Comparison of ENCODE assay signal across 9 cellular contexts in genomic region chr14:76473381-76474263, GRCh38.
DNase-seq lines count a peak whose midpoint lies in the region; ATAC-seq and TF ChIP-seq lines count a peak whose summit lies in the region.
"Had no signal": no experiment of that assay in that cellular context is flagged by ENCODE, and none has a peak within 500 bp of the region (broad histone marks: within the 10 kb centered on the region; RNA-seq: fewer than 3 reads in every experiment).

No MANE protein-coding gene starts in this region.

- intact Hi-C loops in left ventricle myocardium inferior (cut with micrococcal nuclease), result no loop called here
- intact Hi-C loops in sigmoid colon (cut with DNase I), result loop anchor here (5.0 kb wide), 1 partner anchor 174 kb away; no protein-coding TSS in a partner anchor

- ATAC-seq in T-cell (replicated peaks in 1 of 4) (no peak), GM18498 (IDR thresholded peaks at IDR 0.05; ENCODE audit: unreplicated experiment) (no peak)
- ATAC-seq: K562 had no signal

- TF ChIP-seq CTCF in GM12865 (IDR thresholded peaks at IDR 0.05; ENCODE audit: insufficient read depth, low read depth, low read length, missing control alignments) (peak; percentile 15), left ventricle myocardium inferior (IDR thresholded peaks at IDR 0.05; ENCODE audit: borderline replicate concordance) (peak; percentile 38), sigmoid colon (IDR thresholded peaks at IDR 0.05) (peak in 1 of 4 experiments; percentile 32)

- H3K4me3 ChIP-seq in GM12865 (ENCODE audit: low read depth, low read length), result no peak overlapping the region
- peak overlapping the region; percentile 57 for H3K4me3 ChIP-seq in left ventricle myocardium inferior
- peak overlapping the region in 3 of 4 donors; percentile 28 to 39 (median 35) for H3K4me3 ChIP-seq in sigmoid colon
- H3K4me3 ChIP-seq: K562 had no signal

- no peak overlapping the region for H3K27ac Mint-ChIP-seq in T-cell

- H3K4me1 Mint-ChIP-seq in T-cell, result peaks cover 0 to 2% (median 0%) of the 10 kb centered on the region in 3 donors

- DNase-seq in GM12865 (ENCODE audit: low read depth), result peak; percentile 50
- peak; percentile 26 for DNase-seq in SHP77 treated with DMSO at 0.1 percent for 48 hours (lab: John Stamatoyannopoulos, UW)
- DNase-seq in left ventricle myocardium inferior, result peak; percentile 49
- DNase-seq in sigmoid colon, result no peak
- no peak for DNase-seq in T-cell
- DNase-seq in Ammon's horn (ENCODE audit: low spot score), result no peak
- DNase-seq in NCI-H128 (lab: John Stamatoyannopoulos, UW; ENCODE audit: unreplicated experiment), result no peak

- H3K27ac ChIP-seq in left ventricle myocardium inferior (replicated peaks) (peak overlapping the region; percentile 54), sigmoid colon (peak overlapping the region in 2 of 4 donors; percentile 26 to 32)

- H3K9me3 ChIP-seq in left ventricle myocardium inferior (replicated peaks) (no peaks in the 10 kb centered on the region), sigmoid colon (no peaks in the 10 kb centered on the region)

- H3K9me3 Mint-ChIP-seq in T-cell, result no peaks in the 10 kb centered on the region

- H3K27me3 ChIP-seq in left ventricle myocardium inferior (ENCODE audit: low read depth) (no peaks in the 10 kb centered on the region), sigmoid colon (no peaks in the 10 kb centered on the region)

- TF ChIP-seq POLR2A in sigmoid colon (IDR thresholded peaks at IDR 0.05), result no peak

- H3K36me3 ChIP-seq in left ventricle myocardium inferior (no peaks in the 10 kb centered on the region), sigmoid colon (no peaks in the 10 kb centered on the region)

- no peak for TF ChIP-seq EP300 in sigmoid colon (IDR thresholded peaks at IDR 0.05)

- no peaks in the 10 kb centered on the region for H3K36me3 Mint-ChIP-seq in T-cell

- H3K4me1 ChIP-seq in left ventricle myocardium inferior, result peaks cover 25% of the 10 kb centered on the region
- peaks cover 0 to 12% (median 9%) of the 10 kb centered on the region in 4 donors for H3K4me1 ChIP-seq in sigmoid colon

- H3K4me3 Mint-ChIP-seq in T-cell, result no peak overlapping the region

- CTCF ChIA-PET in T-cell (lab: Charles Lee), result no interaction called here

- peaks cover 12 to 27% of the 10 kb centered on the region in 2 donors for H3K27me3 Mint-ChIP-seq in T-cell

- POLR2A ChIA-PET in T-cell (lab: Charles Lee), result interaction anchor here in 1 of 2 donors (0.6 kb wide), 1 partner anchor 15 kb away, joined by 3 read pairs; no protein-coding TSS in a partner anchor

- 30 to 45% methylated on average over 18 of the region's 18 CpGs for WGBS in sigmoid colon, 2 donors

Comparison
In these comparisons a context has a peak if more than half of its experiments do, and no peak if none do; other contexts are left out.
1. DNase-seq: peak in GM12865 (single experiment), SHP77 treated with DMSO at 0.1 percent for 48 hours (single experiment) and left ventricle myocardium inferior (single experiment); none in sigmoid colon (single experiment), T-cell (0 of 34), Ammon's horn (single experiment) and NCI-H128 (single experiment).